ENCODE assay signal across 1 cellular context in genomic region chr17:73098919-73099318, GRCh38.
TF ChIP-seq lines count a peak whose summit lies in the region.

No MANE protein-coding gene starts in this region.

TF ChIP-seq in WTC11, 78 proteins besides CTCF, POLR2A, EP300 and RAD21 (continued from another document):
- TF ChIP-seq MAX (CRISPR knock-in tag; IDR thresholded peaks at IDR 0.05), result no peak
